In the genomic region with DNA sequence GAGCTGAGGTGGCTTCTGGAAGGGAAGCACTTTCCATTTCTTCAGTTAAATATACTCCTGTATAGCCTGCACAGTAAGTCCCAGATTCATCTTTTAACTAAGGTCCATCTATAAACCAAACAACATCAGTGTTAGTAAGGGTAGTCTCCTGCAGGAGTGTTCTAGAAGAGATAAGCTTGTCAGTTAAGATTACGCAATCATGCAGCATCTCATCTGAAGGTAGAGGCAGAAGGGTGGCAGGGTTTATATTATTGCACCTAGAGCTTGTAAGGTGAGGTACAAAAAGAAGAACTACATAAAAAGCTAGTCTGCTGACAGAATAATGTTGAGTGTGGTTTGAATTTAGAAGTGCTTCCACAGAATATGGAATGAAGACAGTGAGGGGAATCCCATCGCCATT, we compare ENCODE assay signal across 25 cellular contexts. TPM values are rescaled to one million over a fixed set of nuclear protein-coding genes. Genes with fewer than 3 reads are reported as not detected.
DNase-seq lines count a peak whose midpoint lies in the region; ATAC-seq, FAIRE-seq and TF ChIP-seq lines count a peak whose summit lies in the region.
"Had no signal": no experiment of that assay in that cellular context is flagged by ENCODE, and none has a peak within 500 bp of the region (broad histone marks: within the 10 kb centered on the region; RNA-seq: fewer than 3 reads in every experiment).

No MANE protein-coding gene starts in this region.

- no peaks in the 10 kb centered on the region for H3K9me3 Mint-ChIP-seq in astrocyte (ENCODE audit: unreplicated experiment)
- H3K9me3 Mint-ChIP-seq in Caco-2 (ENCODE audit: unreplicated experiment), result no peaks in the 10 kb centered on the region
- H3K9me3 Mint-ChIP-seq: CD14-positive monocyte; CD4-positive, alpha-beta memory T cell; CD8-positive, alpha-beta memory T cell had no signal

- BruUV-seq in HepG2 (replicated peaks; lab: Mats Ljungman, UMichigan) (no TSS peak), Caco-2 (replicated peaks; lab: Mats Ljungman, UMichigan) (no TSS peak)

- no peak for ATAC-seq in HepG2
- ATAC-seq in right lobe of liver, result no peak
- ATAC-seq in GM19463 (IDR thresholded peaks at IDR 0.05; ENCODE audit: unreplicated experiment), result no peak

- H3K4ac ChIP-seq in H1 (replicated peaks; ENCODE audit: insufficient read length, low read depth, low read length), result no peak overlapping the region

- TF ChIP-seq EP300 in HepG2 (IDR thresholded peaks at IDR 0.05; ENCODE audit: low read depth in 2 of 2, low read length in 2 of 2) (no peak), HepG2 (CRISPR knock-in tag; IDR thresholded peaks at IDR 0.05; ENCODE audit: borderline replicate concordance) (no peak), H1 (IDR thresholded peaks at IDR 0.05; ENCODE audit: borderline replicate concordance in 1 of 2, low read depth in 2 of 2, low read length in 2 of 2) (no peak)

- H2AFZ ChIP-seq in HepG2 (ENCODE audit: low read length) (no peak overlapping the region), astrocyte (ENCODE audit: low read depth, low read length) (no peak overlapping the region), H1 (ENCODE audit: low read length) (no peak overlapping the region)

- no peaks in the 10 kb centered on the region for H3K36me3 Mint-ChIP-seq in astrocyte (ENCODE audit: low read depth, unreplicated experiment)
- H3K36me3 Mint-ChIP-seq in Caco-2 (ENCODE audit: insufficient read depth, unreplicated experiment), result no peaks in the 10 kb centered on the region
- H3K36me3 Mint-ChIP-seq: CD14-positive monocyte; CD4-positive, alpha-beta memory T cell; CD4-positive, CD25-positive, alpha-beta regulatory T cell; CD8-positive, alpha-beta memory T cell had no signal

- no peaks in the 10 kb centered on the region for H3K9me3 ChIP-seq in HepG2 (ENCODE audit: low read length)
- H3K9me3 ChIP-seq in right lobe of liver, result no peaks in the 10 kb centered on the region
- H3K9me3 ChIP-seq in astrocyte (ENCODE audit: insufficient read depth, low read depth, low read length), result no peaks in the 10 kb centered on the region
- no peaks in the 10 kb centered on the region for H3K9me3 ChIP-seq in H1 (ENCODE audit: insufficient read depth in 2 of 2, low read depth in 1 of 2, low read length in 1 of 2)
- H3K9me3 ChIP-seq in Caco-2, result no peaks in the 10 kb centered on the region
- H3K9me3 ChIP-seq: BE2C, BLaER1 had no signal

- no peak overlapping the region for H3K18ac ChIP-seq in H1 (ENCODE audit: extremely low read depth, low read length)

- H3K79me2 ChIP-seq in HepG2 (ENCODE audit: insufficient read depth, low read length) (no peaks in the 10 kb centered on the region), astrocyte (ENCODE audit: insufficient read depth, low read length) (no peaks in the 10 kb centered on the region), H1 (ENCODE audit: control insufficient read depth in 1 of 2, insufficient read depth in 2 of 2, low read length in 2 of 2) (no peaks in the 10 kb centered on the region)

- H3K23ac ChIP-seq in H1 (ENCODE audit: insufficient read length), result no peak overlapping the region

- no peak overlapping the region for H2BK12ac ChIP-seq in H1 (ENCODE audit: low read depth, low read length)

- H3K4me3 ChIP-seq in HepG2 (replicated peaks in 1 of 3; ENCODE audit: insufficient read depth in 1 of 3, low read depth in 2 of 3, low read length in 3 of 3) (no peak overlapping the region), right lobe of liver (no peak overlapping the region), astrocyte (ENCODE audit: insufficient read depth, low read depth, low read length) (no peak overlapping the region), H1 (ENCODE audit: extremely low read depth in 1 of 4, insufficient read depth in 2 of 4, low read depth in 3 of 4, low read length in 4 of 4) (no peak overlapping the region), Caco-2 (ENCODE audit: low read depth, low read length) (no peak overlapping the region)
- H3K4me3 ChIP-seq: BLaER1 had no signal

- H4K20me1 ChIP-seq in HepG2 (ENCODE audit: insufficient read depth, low read length) (no peaks in the 10 kb centered on the region), astrocyte (ENCODE audit: insufficient read depth, low read length) (no peaks in the 10 kb centered on the region), H1 (replicated peaks in 1 of 2; ENCODE audit: control insufficient read depth in 1 of 2, insufficient read depth in 2 of 2, low read length in 2 of 2) (no peaks in the 10 kb centered on the region)
- H4K20me1 ChIP-seq: BLaER1 had no signal

- no peak overlapping the region for H3K56ac ChIP-seq in H1 (replicated peaks; ENCODE audit: insufficient read length, low read depth, low read length)

- no peaks in the 10 kb centered on the region for H3K23me2 ChIP-seq in H1 (ENCODE audit: low read depth, low read length)

- H3K36me3 ChIP-seq in HepG2 (replicated peaks in 1 of 2; ENCODE audit: control insufficient read depth in 1 of 2, insufficient read depth in 2 of 2, low read length in 2 of 2) (no peaks in the 10 kb centered on the region), right lobe of liver (no peaks in the 10 kb centered on the region), astrocyte (ENCODE audit: insufficient read depth, low read length) (no peaks in the 10 kb centered on the region), H1 (ENCODE audit: control insufficient read depth in 2 of 4, insufficient read depth in 4 of 4, low read length in 3 of 4) (no peaks in the 10 kb centered on the region), Caco-2 (ENCODE audit: control insufficient read depth, insufficient read depth, low read length) (no peaks in the 10 kb centered on the region)
- H3K36me3 ChIP-seq: BE2C, BLaER1 had no signal

- no peak overlapping the region for H2BK15ac ChIP-seq in H1 (ENCODE audit: low read length)

- no peak overlapping the region for H2BK5ac ChIP-seq in H1 (ENCODE audit: low read depth, low read length)

- TF ChIP-seq POLR2A in HepG2 (IDR thresholded peaks at IDR 0.05; ENCODE audit: insufficient read depth in 1 of 2, low read depth in 2 of 2, low read length in 2 of 2), result no peak
- no peak for TF ChIP-seq POLR2A in right lobe of liver (IDR thresholded peaks at IDR 0.05)
- no peak for TF ChIP-seq POLR2A in H1 (IDR thresholded peaks at IDR 0.05; ENCODE audit: control extremely low read depth in 1 of 2, low read depth in 2 of 2, low read length in 2 of 2)

- H3K9ac ChIP-seq in HepG2 (ENCODE audit: insufficient read depth, low read depth, low read length), result no peak overlapping the region
- H3K9ac ChIP-seq in astrocyte (ENCODE audit: low read length), result no peak overlapping the region
- H3K9ac ChIP-seq in H1 (replicated peaks in 1 of 4; ENCODE audit: extremely low read depth in 1 of 4, low read depth in 3 of 4, low read length in 3 of 4), result no peak overlapping the region
- H3K9ac ChIP-seq: BLaER1 had no signal

- intact Hi-C loops in HepG2 (cut with micrococcal nuclease; ENCODE audit: unreplicated experiment) (no loop called here), right lobe of liver (cut with DNase I) (no loop called here), Caco-2 (cut with micrococcal nuclease; ENCODE audit: unreplicated experiment) (no loop called here)

- H2BK20ac ChIP-seq in H1 (ENCODE audit: low read length), result no peak overlapping the region

- H3K4me3 Mint-ChIP-seq in astrocyte (ENCODE audit: unreplicated experiment) (no peak overlapping the region), Caco-2 (ENCODE audit: unreplicated experiment) (no peak overlapping the region)
- H3K4me3 Mint-ChIP-seq: CD14-positive monocyte; CD4-positive, alpha-beta memory T cell; CD4-positive, CD25-positive, alpha-beta regulatory T cell; CD8-positive, alpha-beta memory T cell had no signal

- H3K79me1 ChIP-seq in H1 (ENCODE audit: low read depth, low read length), result no peaks in the 10 kb centered on the region

- POLR2A ChIA-PET in HepG2 (lab: Yijun Ruan, JAX) (no interaction called here), H1 (lab: Charles Lee; ENCODE audit: partially characterized antibody) (no interaction called here), Caco-2 (lab: Charles Lee) (no interaction called here)

- no peak overlapping the region for H3K14ac ChIP-seq in H1 (ENCODE audit: insufficient read length)

- no peak overlapping the region for H4K5ac ChIP-seq in H1 (ENCODE audit: insufficient read length, low read depth, low read length)

- in situ Hi-C loops in HepG2 (cut with HindIII; ENCODE audit: extremely low pct_ligation_motif_present, low pct_unique_long_range_greater_than_20kb), result no loop called here

- H3K27ac Mint-ChIP-seq in astrocyte (ENCODE audit: unreplicated experiment) (no peak overlapping the region), Caco-2 (ENCODE audit: unreplicated experiment) (no peak overlapping the region)
- H3K27ac Mint-ChIP-seq: CD14-positive monocyte; CD4-positive, alpha-beta memory T cell; CD8-positive, alpha-beta memory T cell had no signal

- no peak for DNase-seq in HepG2 (ENCODE audit: low spot score)
- no peak for DNase-seq in right lobe of liver
- no peak for DNase-seq in astrocyte (ENCODE audit: low read depth)
- DNase-seq in H1 (ENCODE audit: low read depth in 1 of 2, low spot score in 2 of 2), result no peak
- DNase-seq in NOMO-1 treated with dmso at 0.1 percent for 144 hours (lab: John Stamatoyannopoulos, UW; ENCODE audit: unreplicated experiment), result no peak
- DNase-seq in Caco-2, result no peak
- DNase-seq: ACHN; BE2C; C1 segment of cervical spinal cord; Calu3; CD4-positive, alpha-beta memory T cell; CD4-positive, CD25-positive, alpha-beta regulatory T cell; CD8-positive, alpha-beta memory T cell; COR-L47; DMS79 treated with DMSO at 0.1 percent for 48 hours; GF-D8 had no signal

- H3K27me3 ChIP-seq in HepG2 (ENCODE audit: control insufficient read depth in 1 of 2, insufficient read depth in 2 of 2, low read length in 2 of 2) (no peaks in the 10 kb centered on the region), right lobe of liver (peaks cover 0 to 6% of the 10 kb centered on the region in 2 donors), astrocyte (ENCODE audit: insufficient read depth, low read length) (no peaks in the 10 kb centered on the region), H1 (replicated peaks in 1 of 4; ENCODE audit: control insufficient read depth in 3 of 4, extremely low read depth in 1 of 4, insufficient read depth in 3 of 4, low read length in 3 of 4) (no peaks in the 10 kb centered on the region), Caco-2 (replicated peaks; ENCODE audit: control insufficient read depth, insufficient read depth, low read length) (no peaks in the 10 kb centered on the region)
- H3K27me3 ChIP-seq: BE2C had no signal

- no peaks in the 10 kb centered on the region for H3K4me1 Mint-ChIP-seq in astrocyte (ENCODE audit: low read depth, unreplicated experiment)
- no peaks in the 10 kb centered on the region for H3K4me1 Mint-ChIP-seq in Caco-2 (ENCODE audit: low read depth, unreplicated experiment)
- H3K4me1 Mint-ChIP-seq: CD14-positive monocyte; CD4-positive, alpha-beta memory T cell had no signal

- WGBS in HepG2 (ENCODE audit: low lambda C conversion rate), result 4% methylated on average over 2 of the region's 2 CpGs
- 43% methylated on average over 2 of the region's 2 CpGs for WGBS in right lobe of liver (ENCODE audit: insufficient coverage, low coverage, low lambda C conversion rate, missing lambda C conversion rate)
- WGBS in H1 (ENCODE audit: extremely low coverage in 1 of 2, insufficient coverage in 1 of 2, insufficient read length in 1 of 2, insufficient replicate concordance in 2 of 2, low coverage in 1 of 2, low lambda C conversion rate in 2 of 2, missing lambda C conversion rate in 1 of 2), 2 experiments, result 81% methylated on average over 2 of the region's 2 CpGs; no CpG with 5 or more reads in 1 of the 2 experiments

- no peak overlapping the region for H2BK120ac ChIP-seq in H1 (replicated peaks; ENCODE audit: low read depth, low read length)

- no peak overlapping the region for H4K91ac ChIP-seq in H1 (replicated peaks; ENCODE audit: insufficient read length, low read length)

- no peak for TF ChIP-seq CTCF in HepG2 (CRISPR knock-in tag; IDR thresholded peaks at IDR 0.05)
- no peak for TF ChIP-seq CTCF in right lobe of liver (IDR thresholded peaks at IDR 0.05)
- TF ChIP-seq CTCF in astrocyte (IDR thresholded peaks at IDR 0.05; ENCODE audit: insufficient read depth, low read depth, low read length), result no peak
- TF ChIP-seq CTCF in H1 (IDR thresholded peaks at IDR 0.05; ENCODE audit: control extremely low read depth in 1 of 3, insufficient read depth in 1 of 3, low read depth in 1 of 3, low read length in 3 of 3), result no peak
- no peak for TF ChIP-seq CTCF in Caco-2 (IDR thresholded peaks at IDR 0.05; ENCODE audit: insufficient read depth in 1 of 2, low read depth in 1 of 2, low read length in 1 of 2, severe bottlenecking in 1 of 2, unreplicated experiment in 1 of 2)

- H3K27ac ChIP-seq in HepG2 (ENCODE audit: extremely low read length, insufficient read depth, low read length) (no peak overlapping the region), right lobe of liver (no peak overlapping the region), astrocyte (ENCODE audit: low read depth, low read length) (no peak overlapping the region), H1 (ENCODE audit: low read depth, low read length) (no peak overlapping the region)
- H3K27ac ChIP-seq: 22Rv1, BLaER1 had no signal

- CTCF ChIA-PET in HepG2 (lab: Yijun Ruan, JAX; ENCODE audit: low intra/inter-chr PET ratio, low total read pairs), result no interaction called here
- CTCF ChIA-PET in H1 (lab: Charles Lee; ENCODE audit: partially characterized antibody), result interaction anchor here (0.7 kb wide), 1 partner anchor 100 kb away, joined by 3 read pairs; no protein-coding TSS in a partner anchor
- CTCF ChIA-PET in Caco-2 (lab: Charles Lee), result no interaction called here

- no peak overlapping the region for H3K4me2 ChIP-seq in HepG2 (ENCODE audit: low read depth, low read length)
- no peak overlapping the region for H3K4me2 ChIP-seq in astrocyte (ENCODE audit: low read length)
- H3K4me2 ChIP-seq in H1 (ENCODE audit: insufficient read depth in 1 of 2, low read depth in 2 of 2, low read length in 2 of 2), result no peak overlapping the region
- H3K4me2 ChIP-seq: BLaER1 had no signal

- no peak overlapping the region for H4K8ac ChIP-seq in H1 (ENCODE audit: extremely low read depth, insufficient read depth, low read length)

- TF ChIP-seq RAD21 in HepG2 (CRISPR knock-in tag; IDR thresholded peaks at IDR 0.05) (no peak), H1 (IDR thresholded peaks at IDR 0.05 in 1 of 2, conservative IDR thresholded peaks at IDR 0.05 in 1 of 2; ENCODE audit: low read depth in 2 of 2, low read length in 2 of 2) (no peak)

- H3K27me3 Mint-ChIP-seq in astrocyte (ENCODE audit: low read depth, unreplicated experiment) (no peaks in the 10 kb centered on the region), Caco-2 (ENCODE audit: insufficient read depth, unreplicated experiment) (peaks cover 3% of the 10 kb centered on the region)
- H3K27me3 Mint-ChIP-seq: CD4-positive, alpha-beta memory T cell had no signal

- H2AK5ac ChIP-seq in H1 (ENCODE audit: low read depth, low read length), result no peak overlapping the region

- FAIRE-seq in HepG2 (lab: Jason Lieb, UNC), result no peak
- peak; percentile 94 for FAIRE-seq in astrocyte (lab: Jason Lieb, UNC)
- FAIRE-seq in H1 (lab: Jason Lieb, UNC), result no peak
- FAIRE-seq: D721Med, G401.6, GM12891, GM19239 had no signal

- no peaks in the 10 kb centered on the region for H3K4me1 ChIP-seq in HepG2 (ENCODE audit: insufficient read depth, low read length)
- H3K4me1 ChIP-seq in right lobe of liver, result no peaks in the 10 kb centered on the region
- H3K4me1 ChIP-seq in astrocyte (ENCODE audit: insufficient read depth, low read length), result no peaks in the 10 kb centered on the region
- no peaks in the 10 kb centered on the region for H3K4me1 ChIP-seq in H1 (replicated peaks in 1 of 4; ENCODE audit: control insufficient read depth in 3 of 4, insufficient read depth in 4 of 4, low read length in 3 of 4)
- no peaks in the 10 kb centered on the region for H3K4me1 ChIP-seq in Caco-2
- H3K4me1 ChIP-seq: BE2C, BLaER1 had no signal

RNA-seq across cellular contexts. Expression of gene NUDT10, which starts 44.0 kb away (rescaled TPM):
- total RNA-seq in HepG2 (2016; rRNA removed; fragmentation: Illumina TruSeq; extraction: Trizol), result not detected in 2 replicates
- total RNA-seq in HepG2 (2016; cell fraction: cytosol; rRNA removed; fragmentation: Illumina TruSeq; extraction: Trizol; ENCODE audit: low read depth), result not detected in 2 replicates
- not detected in 2 replicates for total RNA-seq in HepG2 (2016; cell fraction: insoluble cytoplasmic fraction; rRNA removed; fragmentation: Illumina TruSeq; extraction: Trizol)
- not detected in 2 replicates for total RNA-seq in HepG2 (2016; cell fraction: membrane; rRNA removed; fragmentation: Illumina TruSeq; extraction: Trizol)
- total RNA-seq in HepG2 (2016; cell fraction: nucleus; rRNA removed; fragmentation: Illumina TruSeq; extraction: Trizol), result not detected in 2 replicates
- polyA plus RNA-seq in HepG2 (2011; rRNA removed), result not detected in 2 replicates
- not detected in 2 replicates for polyA plus RNA-seq in HepG2 (2011; cell fraction: cytosol; rRNA removed)
- polyA plus RNA-seq in HepG2 (2011; cell fraction: nucleus; rRNA removed), result not detected in 2 replicates
- polyA plus RNA-seq in HepG2 (2012), result not detected in 2 replicates
- polyA plus RNA-seq in HepG2 (2016; cell fraction: cytosol; fragmentation: Illumina TruSeq; extraction: Trizol; ENCODE audit: low read depth), result not detected in 2 replicates
- polyA plus RNA-seq in HepG2 (2016; cell fraction: insoluble cytoplasmic fraction; fragmentation: Illumina TruSeq; extraction: Trizol; ENCODE audit: low read depth), result not detected in 2 replicates
- not detected in 2 replicates for polyA plus RNA-seq in HepG2 (2016; cell fraction: membrane; fragmentation: Illumina TruSeq; extraction: Trizol; ENCODE audit: low read depth)
- not detected in 2 replicates for polyA plus RNA-seq in HepG2 (2016; cell fraction: nucleus; fragmentation: Illumina TruSeq; extraction: Trizol; ENCODE audit: insufficient read depth, low read depth)
- not detected in 2 replicates for polyA minus RNA-seq in HepG2 (2011; rRNA and poly(A)+ RNA removed; ENCODE audit: low replicate concordance)
- polyA minus RNA-seq in HepG2 (2011; cell fraction: cytosol; rRNA and poly(A)+ RNA removed), result not detected in 2 replicates
- not detected in 2 replicates for polyA minus RNA-seq in HepG2 (2011; cell fraction: nucleus; rRNA and poly(A)+ RNA removed)
- 1 to 10 TPM in 3 of 6 experiments, under 1 TPM in 3; 0.31 to 1.9 (median 1.1) TPM for total RNA-seq in right lobe of liver
- total RNA-seq in astrocyte, result 5.6 and 6.6 TPM in 2 replicates
- 20.6 and 23.8 TPM in 2 replicates for total RNA-seq in H1 (2021; fragmentation: NEBNext Ultra II Directional; extraction: Animal tissue kit (Norgen Biotek cat#: 25700))
- 14.4 and 18.2 TPM in 2 replicates for polyA plus RNA-seq in H1 (2011; rRNA removed)
- polyA plus RNA-seq in H1 (2011; cell fraction: cytosol; rRNA removed), result 22.6 TPM
- polyA plus RNA-seq in H1 (2011; cell fraction: nucleus; rRNA removed), result 6.5 TPM
- polyA plus RNA-seq in H1 (2012, experiment 1 of 2), result 15.9 to 18.0 TPM (median 16.4 TPM) in 4 replicates
- 5.5 TPM for polyA plus RNA-seq in H1 (2012, experiment 2 of 2)
- polyA plus RNA-seq in H1 (2013, experiment 1 of 2), result 14.5 TPM
- 15.4 TPM for polyA plus RNA-seq in H1 (2013, experiment 2 of 2)
- 12.6 and 15.7 TPM in 2 replicates for polyA minus RNA-seq in H1 (2011; rRNA and poly(A)+ RNA removed)
- 9.8 TPM for polyA minus RNA-seq in H1 (2011; cell fraction: cytosol; rRNA and poly(A)+ RNA removed)
- polyA minus RNA-seq in H1 (2011; cell fraction: nucleus; rRNA and poly(A)+ RNA removed), result 8.6 TPM
- total RNA-seq in Caco-2 (2022), result not detected in 2 replicates
- total RNA-seq: A172; Calu3; CD4-positive, alpha-beta memory T cell; CD4-positive, CD25-positive, alpha-beta regulatory T cell had no signal
- polyA plus RNA-seq: CD14-positive monocyte; CD4-positive, alpha-beta memory T cell had no signal

Comparison
In these comparisons a context has a peak if more than half of its experiments do, and no peak if none do; other contexts are left out.
1. Of the 41 proteins assayed by ChIP-seq in both HepG2 and H1: peak only in HepG2: none; only in H1: none; in both: CEBPB; in neither: 40.